In genomic region chr12:21296751-21297406, GRCh38 we compare ENCODE assay signal across 8 cellular contexts. TPM values are rescaled to one million over a fixed set of nuclear protein-coding genes. Genes with fewer than 3 reads are reported as not detected.
A peak's percentile ranks its signal among the peaks of the same experiment; 100 is the strongest.
DNase-seq lines count a peak whose midpoint lies in the region; ATAC-seq and TF ChIP-seq lines count a peak whose summit lies in the region.

No MANE protein-coding gene starts in this region.

- ATAC-seq in HG02852 (IDR thresholded peaks at IDR 0.05; ENCODE audit: unreplicated experiment), result peak; percentile 75

- intact Hi-C loops in PC-9 (cut with micrococcal nuclease; ENCODE audit: unreplicated experiment), result no loop called here

- DNase-seq in BE2C (no peak), PC-9 (no peak), fibroblast of pulmonary artery (ENCODE audit: low read depth) (peak; percentile 38), superior temporal gyrus (ENCODE audit: extremely low spot score) (peak; percentile 71)
- no peak for DNase-seq in effector CD8-positive, alpha-beta T cell (lab: John Stamatoyannopoulos, UW)
- no peak for DNase-seq in central memory CD4-positive, alpha-beta T cell

- H3K9me3 ChIP-seq in BE2C (no peaks in the 10 kb centered on the region), PC-9 (ENCODE audit: insufficient read depth, low read depth) (no peaks in the 10 kb centered on the region)

- CTCF ChIA-PET in PC-9 (lab: Charles Lee), result no interaction called here

- H3K27me3 ChIP-seq in BE2C (no peaks in the 10 kb centered on the region; the same call in 1 of the 2 replicates), PC-9 (ENCODE audit: insufficient read depth, low read depth) (no peaks in the 10 kb centered on the region)

- H3K79me2 ChIP-seq in PC-9 (ENCODE audit: low read depth), result no peaks in the 10 kb centered on the region

- H3K4me3 ChIP-seq in BE2C (ENCODE audit: low read depth, low read length) (no peak overlapping the region), GM12875 (ENCODE audit: low read depth, low read length) (no peak overlapping the region), PC-9 (no peak overlapping the region), fibroblast of pulmonary artery (replicated peaks; ENCODE audit: low read depth, low read length) (no peak overlapping the region)

- TF ChIP-seq CTCF in BE2C (IDR thresholded peaks at IDR 0.05; ENCODE audit: low read depth, low read length), result peak; percentile 78
- TF ChIP-seq CTCF in GM12875 (IDR thresholded peaks at IDR 0.05; ENCODE audit: borderline replicate concordance, insufficient read depth, low read depth, low read length), result peak; percentile 54; the same call in 1 of the 2 replicates
- TF ChIP-seq CTCF in PC-9 (conservative IDR thresholded peaks at IDR 0.05), result peak; percentile 81
- TF ChIP-seq CTCF in fibroblast of pulmonary artery (IDR thresholded peaks at IDR 0.05; ENCODE audit: low read length, missing control alignments), result peak; percentile 83

- POLR2A ChIA-PET in PC-9 (lab: Charles Lee; ENCODE audit: unreplicated experiment), result no interaction called here

- no peaks in the 10 kb centered on the region for H3F3A ChIP-seq in PC-9 (ENCODE audit: insufficient read depth, low read depth)

- H3K36me3 ChIP-seq in BE2C, result no peaks in the 10 kb centered on the region
- no peaks in the 10 kb centered on the region for H3K36me3 ChIP-seq in PC-9 (ENCODE audit: low read depth)

- H3K4me2 ChIP-seq in PC-9, result no peak overlapping the region

- no peaks in the 10 kb centered on the region for H3K4me1 ChIP-seq in BE2C
- H3K4me1 ChIP-seq in PC-9 (replicated peaks; ENCODE audit: insufficient read depth), result no peaks in the 10 kb centered on the region

- H3K27ac ChIP-seq in PC-9, result no peak overlapping the region

- H3K9me2 ChIP-seq in PC-9 (ENCODE audit: insufficient read depth), result no peaks in the 10 kb centered on the region

- BruUV-seq in PC-9 (replicated peaks; lab: Mats Ljungman, UMichigan), result no TSS peak

- no peaks in the 10 kb centered on the region for H4K20me1 ChIP-seq in PC-9 (ENCODE audit: insufficient read depth)

- no peak overlapping the region for H2AFZ ChIP-seq in PC-9

RNA-seq across cellular contexts. Expression of gene SLCO1A2, which starts 37.8 kb away (rescaled TPM):
- polyA plus RNA-seq in BE2C (2012; ENCODE audit: insufficient read depth, insufficient read length, low read depth), result not detected
- total RNA-seq in PC-9 (2021), result 0.45 and 0.63 TPM in 2 replicates

Comparison
In these comparisons a context has a peak if more than half of its experiments do, and no peak if none do; other contexts are left out.
1. DNase-seq: peak in fibroblast of pulmonary artery (single experiment) and superior temporal gyrus (single experiment); none in BE2C (single experiment), PC-9 (0 of 2), effector CD8-positive, alpha-beta T cell (single experiment) and central memory CD4-positive, alpha-beta T cell (single experiment).
2. Peak in every context shown above with its lines, with median percentiles within 50 percentile points of each other: CTCF ChIP-seq.